Comparison of ENCODE assay signal across 14 cellular contexts in the genomic region with DNA sequence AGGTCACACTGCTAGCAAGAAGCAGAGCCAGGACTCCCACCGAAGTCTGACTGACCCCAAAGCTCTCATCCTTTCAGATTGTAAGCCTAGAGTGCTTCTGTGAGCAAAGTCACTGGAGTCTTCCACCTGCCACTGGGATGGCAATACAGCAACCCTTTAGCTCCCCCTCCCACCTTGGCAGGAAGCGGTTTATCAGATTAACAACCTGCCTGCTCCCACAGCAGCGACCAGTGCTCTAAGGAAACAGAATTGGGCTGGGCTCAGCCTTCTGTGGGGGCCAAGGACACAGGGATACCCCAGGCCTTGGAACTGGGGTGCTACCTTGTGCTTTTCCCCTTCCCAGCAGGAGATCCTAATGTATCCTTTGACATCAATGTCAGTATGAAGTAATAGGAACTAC.
DNase-seq lines count a peak whose midpoint lies in the region; FAIRE-seq and TF ChIP-seq lines count a peak whose summit lies in the region.
"Had no signal": no experiment of that assay in that cellular context is flagged by ENCODE, and none has a peak within 500 bp of the region (broad histone marks: within the 10 kb centered on the region; RNA-seq: fewer than 3 reads in every experiment).

No MANE protein-coding gene starts in this region.

- POLR2A ChIA-PET in CD8-positive, alpha-beta memory T cell (lab: Charles Lee) = no interaction called here

- H3K36me3 ChIP-seq in CD8-positive, alpha-beta memory T cell (ENCODE audit: insufficient read depth, low read length) = no peaks in the 10 kb centered on the region
- H3K36me3 ChIP-seq: cardiac muscle cell, stomach had no signal

- peak; percentile 13 to 51 (median 15) for DNase-seq in CD8-positive, alpha-beta memory T cell
- DNase-seq in activated T-cell treated with anti-CD3 and anti-CD28 coated beads, Interleukin-2, amount 50 U/mL, for 48 hours = peak; percentile 33 to 49
- DNase-seq in left kidney (ENCODE audit: low read depth, low spot score) = peak; percentile 21
- no peak for DNase-seq in HuH-7.5 (ENCODE audit: low spot score)
- no peak for DNase-seq in H54 (ENCODE audit: insufficient read length, low spot score)
- no peak for DNase-seq in foreskin fibroblast
- no peak for DNase-seq in NCI-H510A (lab: John Stamatoyannopoulos, UW)
- DNase-seq: hypothalamus, mammary epithelial cell, NCI-H2029, SK-N-SH, stomach had no signal

- no peak overlapping the region for H3K27ac ChIP-seq in CD8-positive, alpha-beta memory T cell (ENCODE audit: low read depth, low read length)
- H3K27ac ChIP-seq: cardiac muscle cell, stomach had no signal

- TF ChIP-seq CTCF in foreskin fibroblast (IDR thresholded peaks at IDR 0.05; ENCODE audit: low read depth, low read length) = no peak

- H3K27me3 ChIP-seq in CD8-positive, alpha-beta memory T cell (ENCODE audit: insufficient read depth, low read length, poor library complexity, severe bottlenecking) = no peaks in the 10 kb centered on the region
- H3K27me3 ChIP-seq: cardiac muscle cell, stomach had no signal

- CTCF ChIA-PET in CD8-positive, alpha-beta memory T cell (lab: Charles Lee) = interaction anchor here (1.5 kb wide), 1 partner anchor 76 kb away, joined by 3 read pairs; the partner anchor contains the start of gene GFI1

- H3K27me3 Mint-ChIP-seq in CD8-positive, alpha-beta memory T cell = no peaks in the 10 kb centered on the region
- H3K27me3 Mint-ChIP-seq in T-helper 1 cell treated with Interleukin-12 subunit alpha and Interleukin-12 subunit beta and Interleukin-4 antibody, amounts not matched to agents 30 μg/mL and 1 μg/mL, for 36 hours (ENCODE audit: low read depth) = no peaks in the 10 kb centered on the region

- peak overlapping the region; percentile 17 for H3K4me3 ChIP-seq in CD8-positive, alpha-beta memory T cell (ENCODE audit: low read length)
- no peak overlapping the region for H3K4me3 ChIP-seq in foreskin fibroblast (ENCODE audit: low read depth in 1 of 2, low read length in 2 of 2)
- H3K4me3 ChIP-seq: cardiac muscle cell, stomach had no signal

- H3K36me3 Mint-ChIP-seq in CD8-positive, alpha-beta memory T cell = peaks cover 0 to 4% (median 0%) of the 10 kb centered on the region in 3 donors
- peaks cover 5% of the 10 kb centered on the region for H3K36me3 Mint-ChIP-seq in T-helper 1 cell treated with Interleukin-12 subunit alpha and Interleukin-12 subunit beta and Interleukin-4 antibody, amounts not matched to agents 30 μg/mL and 1 μg/mL, for 36 hours (ENCODE audit: low read depth)

- peak overlapping the region in 6 of 7 donors; percentile 32 to 78 (median 58) for H3K4me3 Mint-ChIP-seq in CD8-positive, alpha-beta memory T cell
- peak overlapping the region; percentile 41 for H3K4me3 Mint-ChIP-seq in T-helper 1 cell treated with Interleukin-12 subunit alpha and Interleukin-12 subunit beta and Interleukin-4 antibody, amounts not matched to agents 30 μg/mL and 1 μg/mL, for 36 hours

- H3K9me3 ChIP-seq in CD8-positive, alpha-beta memory T cell (ENCODE audit: low read length) = no peaks in the 10 kb centered on the region
- H3K9me3 ChIP-seq: SK-N-SH, stomach had no signal

- TF ChIP-seq POLR2A in H54 (IDR thresholded peaks at IDR 0.05; ENCODE audit: low read depth, low read length) = no peak

- H3K4me1 Mint-ChIP-seq in CD8-positive, alpha-beta memory T cell = peaks cover 34 to 42% (median 36%) of the 10 kb centered on the region in 3 donors
- H3K4me1 Mint-ChIP-seq in T-helper 1 cell treated with Interleukin-12 subunit alpha and Interleukin-12 subunit beta and Interleukin-4 antibody, amounts not matched to agents 30 μg/mL and 1 μg/mL, for 36 hours (ENCODE audit: low read depth) = peaks cover 27% of the 10 kb centered on the region

- FAIRE-seq in H54 (lab: Jason Lieb, UNC) = no peak

- H3K4me1 ChIP-seq in CD8-positive, alpha-beta memory T cell (ENCODE audit: insufficient read depth, low read length) = peaks cover 26% of the 10 kb centered on the region
- H3K4me1 ChIP-seq: stomach had no signal

- H3K27ac Mint-ChIP-seq in CD8-positive, alpha-beta memory T cell = peak overlapping the region in 7 of 8 donors; percentile 15 to 87 (median 65)
- peak overlapping the region; percentile 79 for H3K27ac Mint-ChIP-seq in T-helper 1 cell treated with Interleukin-12 subunit alpha and Interleukin-12 subunit beta and Interleukin-4 antibody, amounts not matched to agents 30 μg/mL and 1 μg/mL, for 36 hours

- H3K9me3 Mint-ChIP-seq in CD8-positive, alpha-beta memory T cell = no peaks in the 10 kb centered on the region
- H3K9me3 Mint-ChIP-seq in T-helper 1 cell treated with Interleukin-12 subunit alpha and Interleukin-12 subunit beta and Interleukin-4 antibody, amounts not matched to agents 30 μg/mL and 1 μg/mL, for 36 hours = peaks cover 1% of the 10 kb centered on the region

Comparison
In these comparisons a context has a peak if more than half of its experiments do, and no peak if none do; other contexts are left out.
1. DNase-seq: peak in CD8-positive, alpha-beta memory T cell (5 of 5), activated T-cell treated with anti-CD3 and anti-CD28 coated beads, Interleukin-2, amount 50 U/mL, for 48 hours (2 of 2) and left kidney (single experiment); none in HuH-7.5 (single experiment), H54 (single experiment), foreskin fibroblast (0 of 2) and NCI-H510A (single experiment).